Comparison of ENCODE assay signal across 18 cellular contexts in genomic region chr17:81915331-81915730, GRCh38. TPM values are rescaled to one million over a fixed set of nuclear protein-coding genes. Genes with fewer than 3 reads are reported as not detected.
A peak's percentile ranks its signal among the peaks of the same experiment; 100 is the strongest.
DNase-seq lines count a peak whose midpoint lies in the region; ATAC-seq, FAIRE-seq and TF ChIP-seq lines count a peak whose summit lies in the region.
"Had no signal": no experiment of that assay in that cellular context is flagged by ENCODE, and none has a peak within 500 bp of the region (broad histone marks: within the 10 kb centered on the region; RNA-seq: fewer than 3 reads in every experiment).

No MANE protein-coding gene starts in this region.

- H3F3A ChIP-seq in GM23338 (replicated peaks; ENCODE audit: low read depth), result peaks cover 46% of the 10 kb centered on the region

- no peak for TF ChIP-seq EP300 in K562 (IDR thresholded peaks at IDR 0.05; ENCODE audit: low read length)

- no peak overlapping the region for H3K4me2 ChIP-seq in BLaER1
- H3K4me2 ChIP-seq in GM23338, result no peak overlapping the region
- no peak overlapping the region for H3K4me2 ChIP-seq in K562 (ENCODE audit: insufficient read depth, low read length)

- H3K9me2 ChIP-seq in GM23338 (ENCODE audit: insufficient read depth), result no peaks in the 10 kb centered on the region

- DNase-seq in GM23338 (ENCODE audit: low spot score), result no peak
- no peak for DNase-seq in K562 (ENCODE audit: extremely low read depth in 1 of 4, low spot score in 3 of 4)
- no peak for DNase-seq in left lobe of liver (ENCODE audit: low spot score)
- no peak for DNase-seq in stimulated activated naive CD4-positive, alpha-beta T cell treated with Interleukin-2 at 50 U/mL for 16 hours (lab: John Stamatoyannopoulos, UW)
- no peak for DNase-seq in activated naive CD4-positive, alpha-beta T cell (lab: John Stamatoyannopoulos, UW)
- DNase-seq: ACHN; AML-193; CD4-positive, alpha-beta memory T cell; DMS79 treated with DMSO at 0.1 percent for 48 hours; HCEC 1CT; NCI-H187; NCI-H526 treated with DMSO at 0.1 percent for 48 hours; SHP77 had no signal

- no peaks in the 10 kb centered on the region for H3K9me3 ChIP-seq in BLaER1
- H3K9me3 ChIP-seq in K562 (replicated peaks; ENCODE audit: control insufficient read depth, insufficient read depth, low read depth, low read length), result no peaks in the 10 kb centered on the region

- H3K79me2 ChIP-seq in GM23338 (replicated peaks; ENCODE audit: insufficient read depth) (peaks cover 26% of the 10 kb centered on the region), K562 (ENCODE audit: control insufficient read depth, insufficient read depth, low read length) (peaks cover 55% of the 10 kb centered on the region)

- H3K36me3 Mint-ChIP-seq in GM23338 (ENCODE audit: low read depth), result peaks cover 53% of the 10 kb centered on the region

- H3K27ac ChIP-seq in BLaER1, result 0 out of 2 replicates have a peak overlapping the region, but pooled peaks have one; percentile 4
- no peak overlapping the region for H3K27ac ChIP-seq in GM23338 (ENCODE audit: low read depth)
- H3K27ac ChIP-seq in K562 (ENCODE audit: extremely low read depth, low read depth, low read length), result no peak overlapping the region

- intact Hi-C loops in K562 (cut with micrococcal nuclease), result no loop called here

- peaks cover 49% of the 10 kb centered on the region for H3K4me1 ChIP-seq in BLaER1
- peaks cover 12% of the 10 kb centered on the region for H3K4me1 ChIP-seq in GM23338 (ENCODE audit: insufficient read depth)
- H3K4me1 ChIP-seq in K562 (replicated peaks in 1 of 2; ENCODE audit: control insufficient read depth in 2 of 2, insufficient read depth in 2 of 2, low read length in 2 of 2), result peaks cover 35 to 87% of the 10 kb centered on the region in 2 experiments

- WGBS in K562 (ENCODE audit: insufficient coverage, low coverage, missing lambda C conversion rate), result 90% methylated on average over 10 of the region's 12 CpGs

- no peak for ATAC-seq in GM23338
- ATAC-seq in K562, result no peak
- ATAC-seq in left lobe of liver, result no peak
- ATAC-seq: SK-N-SH treated with all-trans-retinoic acid at 6 μM for 48 hours had no signal

- H3K9me3 Mint-ChIP-seq in GM23338, result no peaks in the 10 kb centered on the region; the same call in 2 of the 3 replicates
- H3K9me3 Mint-ChIP-seq: CD4-positive, alpha-beta memory T cell had no signal

- H3K9me1 ChIP-seq in K562 (ENCODE audit: control insufficient read depth, insufficient read depth, low read length), result peaks cover 2% of the 10 kb centered on the region

- no peaks in the 10 kb centered on the region for H3K27me3 ChIP-seq in BLaER1
- H3K27me3 ChIP-seq in GM23338 (ENCODE audit: insufficient read depth), result no peaks in the 10 kb centered on the region
- no peaks in the 10 kb centered on the region for H3K27me3 ChIP-seq in K562 (ENCODE audit: control insufficient read depth in 2 of 2, insufficient read depth in 2 of 2, low read length in 2 of 2)

- H3K36me3 ChIP-seq in BLaER1 (peaks cover 48% of the 10 kb centered on the region), GM23338 (ENCODE audit: insufficient read depth) (no peaks in the 10 kb centered on the region), K562 (ENCODE audit: control insufficient read depth, insufficient read depth, low read length) (peaks cover 70% of the 10 kb centered on the region; the same call in 2 of the 3 replicates)

- peak overlapping the region; percentile 58; the same call in 1 of the 2 replicates for H3K27ac Mint-ChIP-seq in GM23338

- no peak for FAIRE-seq in K562 (lab: Jason Lieb, UNC)
- FAIRE-seq: G401.6, HTR-8/SVneo, RCC 7860 had no signal

- H3K9ac ChIP-seq in BLaER1 (no peak overlapping the region), K562 (ENCODE audit: insufficient read depth in 1 of 2, low read depth in 2 of 2, low read length in 2 of 2) (no peak overlapping the region; a peak in 1 of 4 replicates)

- no TSS peak for BruUV-seq in K562 (replicated peaks; lab: Mats Ljungman, UMichigan)

- POLR2A ChIA-PET in K562 (lab: Yijun Ruan, JAX), result interaction anchor here (3.4 kb wide), 1 partner anchor 10 kb away, joined by 32 read pairs; the partner anchor contains the start of gene MAFG

- H3K27me3 Mint-ChIP-seq in GM23338 (ENCODE audit: insufficient read depth, low read depth, poor library complexity), result peaks cover 30% of the 10 kb centered on the region
- H3K27me3 Mint-ChIP-seq: CD4-positive, alpha-beta memory T cell had no signal

- peaks cover 71% of the 10 kb centered on the region for H4K20me1 ChIP-seq in BLaER1
- H4K20me1 ChIP-seq in GM23338 (replicated peaks; ENCODE audit: insufficient read depth), result peaks cover 2% of the 10 kb centered on the region; the same call in 1 of the 2 replicates
- peaks cover 25% of the 10 kb centered on the region for H4K20me1 ChIP-seq in K562 (replicated peaks; ENCODE audit: control insufficient read depth, insufficient read depth, low read length)

- H2AFZ ChIP-seq in GM23338 (no peak overlapping the region), K562 (ENCODE audit: low read depth, low read length) (no peak overlapping the region)

- no peak for TF ChIP-seq POLR2A in K562 (conservative IDR thresholded peaks at IDR 0.05)

- H3K4me3 Mint-ChIP-seq in GM23338, result no peak overlapping the region

- TF ChIP-seq CTCF in GM23338 (conservative IDR thresholded peaks at IDR 0.05; ENCODE audit: low read depth in 2 of 2), result no peak
- no peak for TF ChIP-seq CTCF in K562 (IDR thresholded peaks at IDR 0.05 in 2 of 3, conservative IDR thresholded peaks at IDR 0.05 in 1 of 3; ENCODE audit: insufficient read depth in 2 of 3, low read depth in 1 of 3, low read length in 3 of 3)

- H3K4me3 ChIP-seq in BLaER1 (no peak overlapping the region), GM23338 (no peak overlapping the region), K562 (no peak overlapping the region)

- peaks cover 18% of the 10 kb centered on the region for H3K4me1 Mint-ChIP-seq in GM23338

- in situ Hi-C loops in K562 (cut with MboI), result no loop called here

- CTCF ChIA-PET in K562 (lab: Yijun Ruan, JAX; ENCODE audit: low intra/inter-chr PET ratio), result no interaction called here

- TF ChIP-seq RAD21 in K562 (CRISPR knock-in tag; conservative IDR thresholded peaks at IDR 0.05 in 1 of 2, IDR thresholded peaks at IDR 0.05 in 1 of 2), result no peak

RNA-seq across cellular contexts. Expression of gene SIRT7, which starts 2.6 kb away (rescaled TPM):
- total RNA-seq in GM23338 (2014; rRNA removed; shearing (Covaris generic)), result 20.8 and 29.7 TPM in 2 replicates
- polyA plus RNA-seq in GM23338 (2016; fragmentation: Nextera tagmentation; extraction: Ambion mirVana) (16.3 and 17.1 TPM in 2 replicates), K562 (2011; rRNA removed) (9.3 and 11.7 TPM in 2 replicates), K562 (2014; fragmentation: Illumina TruSeq; extraction: Trizol) (20.3 and 25.7 TPM in 2 replicates), K562 (2014; fragmentation: Nextera tagmentation; extraction: Ambion mirVana) (1 to 10 TPM; 1.6 to 2.0 TPM), K562 (2014; rRNA removed) (43.9 and 54.8 TPM in 2 replicates)
- total RNA-seq in K562 (2011; cell fraction: chromatin; rRNA removed; ENCODE audit: low replicate concordance), result 90.9 and 205 TPM in 2 replicates
- total RNA-seq in K562 (2011; cell fraction: nucleolus; rRNA removed), result 97.4 and 110 TPM in 2 replicates
- total RNA-seq in K562 (2011; cell fraction: nucleoplasm; rRNA removed), result 93.3 and 125 TPM in 2 replicates
- total RNA-seq in K562 (2014; rRNA removed) (42.2 and 49.3 TPM in 2 replicates), K562 (2014; rRNA removed; fragmentation: Illumina TruSeq; extraction: Trizol) (9.0 and 9.8 TPM in 2 replicates), K562 (2015; rRNA removed; fragmentation: Illumina TruSeq; extraction: Trizol) (23.6 and 24.6 TPM in 2 replicates), K562 (2021) (35.7 and 44.1 TPM in 2 replicates), left lobe of liver (18.0 TPM)
- 11.2 and 16.2 TPM in 2 replicates for polyA plus RNA-seq in K562 (2011; cell fraction: cytosol; rRNA removed)
- 56.9 and 86.9 TPM in 2 replicates for polyA plus RNA-seq in K562 (2011; cell fraction: nucleus; rRNA removed)
- 36.1 and 36.9 TPM in 2 replicates for polyA plus RNA-seq in K562 (2012)
- 18.7 and 21.5 TPM in 2 replicates for polyA minus RNA-seq in K562 (2011; rRNA and poly(A)+ RNA removed)
- polyA minus RNA-seq in K562 (2011; cell fraction: cytosol; rRNA and poly(A)+ RNA removed), result 22.3 and 25.1 TPM in 2 replicates
- 27.7 and 31.4 TPM in 2 replicates for polyA minus RNA-seq in K562 (2011; cell fraction: nucleus; rRNA and poly(A)+ RNA removed)

RNA-seq across cellular contexts. Expression of gene PCYT2, which starts 4.1 kb away (rescaled TPM):
- 65.2 and 82.9 TPM in 2 replicates for total RNA-seq in GM23338 (2014; rRNA removed; shearing (Covaris generic))
- polyA plus RNA-seq in GM23338 (2016; fragmentation: Nextera tagmentation; extraction: Ambion mirVana), result 50.9 and 51.6 TPM in 2 replicates
- total RNA-seq in K562 (2011; cell fraction: chromatin; rRNA removed; ENCODE audit: low replicate concordance), result 142 and 422 TPM in 2 replicates
- total RNA-seq in K562 (2011; cell fraction: nucleolus; rRNA removed), result 366 and 427 TPM in 2 replicates
- 182 and 225 TPM in 2 replicates for total RNA-seq in K562 (2011; cell fraction: nucleoplasm; rRNA removed)
- total RNA-seq in K562 (2014; rRNA removed), result 123 and 139 TPM in 2 replicates
- 42.7 and 57.5 TPM in 2 replicates for total RNA-seq in K562 (2014; rRNA removed; fragmentation: Illumina TruSeq; extraction: Trizol)
- 81.7 and 82.5 TPM in 2 replicates for total RNA-seq in K562 (2015; rRNA removed; fragmentation: Illumina TruSeq; extraction: Trizol)
- 125 and 134 TPM in 2 replicates for total RNA-seq in K562 (2021)
- 71.5 and 97.8 TPM in 2 replicates for polyA plus RNA-seq in K562 (2011; rRNA removed)
- polyA plus RNA-seq in K562 (2011; cell fraction: cytosol; rRNA removed), result 77.5 and 97.1 TPM in 2 replicates
- polyA plus RNA-seq in K562 (2011; cell fraction: nucleus; rRNA removed), result 473 and 533 TPM in 2 replicates
- 94.8 and 147 TPM in 2 replicates for polyA plus RNA-seq in K562 (2012)
- 83.7 and 95.3 TPM in 2 replicates for polyA plus RNA-seq in K562 (2014; fragmentation: Illumina TruSeq; extraction: Trizol)
- polyA plus RNA-seq in K562 (2014; fragmentation: Nextera tagmentation; extraction: Ambion mirVana), result 1 to 10 TPM in 1 of 2 experiments, under 1 TPM in 1; 0.92 to 1.6 TPM
- polyA plus RNA-seq in K562 (2014; rRNA removed), result 131 and 133 TPM in 2 replicates
- 48.7 and 49.2 TPM in 2 replicates for polyA minus RNA-seq in K562 (2011; rRNA and poly(A)+ RNA removed)
- 35.6 and 49.0 TPM in 2 replicates for polyA minus RNA-seq in K562 (2011; cell fraction: cytosol; rRNA and poly(A)+ RNA removed)
- 127 and 186 TPM in 2 replicates for polyA minus RNA-seq in K562 (2011; cell fraction: nucleus; rRNA and poly(A)+ RNA removed)
- total RNA-seq in left lobe of liver, result 113 TPM

RNA-seq across cellular contexts. Expression of gene MAFG, which starts 12.2 kb away (rescaled TPM):
- 32.0 and 33.4 TPM in 2 replicates for total RNA-seq in GM23338 (2014; rRNA removed; shearing (Covaris generic))
- polyA plus RNA-seq in GM23338 (2016; fragmentation: Nextera tagmentation; extraction: Ambion mirVana) (17.2 and 21.7 TPM in 2 replicates), K562 (2011; rRNA removed) (22.4 and 31.8 TPM in 2 replicates), K562 (2014; fragmentation: Illumina TruSeq; extraction: Trizol) (31.2 and 36.3 TPM in 2 replicates), K562 (2014; fragmentation: Nextera tagmentation; extraction: Ambion mirVana) (1 to 10 TPM; 1.1 to 2.8 TPM), K562 (2014; rRNA removed) (44.8 and 46.7 TPM in 2 replicates)
- 86.9 and 142 TPM in 2 replicates for total RNA-seq in K562 (2011; cell fraction: chromatin; rRNA removed; ENCODE audit: low replicate concordance)
- total RNA-seq in K562 (2011; cell fraction: nucleolus; rRNA removed), result 78.0 and 85.0 TPM in 2 replicates
- total RNA-seq in K562 (2011; cell fraction: nucleoplasm; rRNA removed), result 64.7 and 70.4 TPM in 2 replicates
- total RNA-seq in K562 (2014; rRNA removed) (27.3 and 30.1 TPM in 2 replicates), K562 (2014; rRNA removed; fragmentation: Illumina TruSeq; extraction: Trizol) (16.3 and 16.9 TPM in 2 replicates), K562 (2015; rRNA removed; fragmentation: Illumina TruSeq; extraction: Trizol) (23.6 and 24.9 TPM in 2 replicates), K562 (2021) (46.7 and 58.1 TPM in 2 replicates), left lobe of liver (12.6 TPM)
- 35.6 and 35.9 TPM in 2 replicates for polyA plus RNA-seq in K562 (2011; cell fraction: cytosol; rRNA removed)
- 200 and 206 TPM in 2 replicates for polyA plus RNA-seq in K562 (2011; cell fraction: nucleus; rRNA removed)
- 32.4 and 47.9 TPM in 2 replicates for polyA plus RNA-seq in K562 (2012)
- 10.6 and 14.3 TPM in 2 replicates for polyA minus RNA-seq in K562 (2011; rRNA and poly(A)+ RNA removed)
- 12.7 and 17.1 TPM in 2 replicates for polyA minus RNA-seq in K562 (2011; cell fraction: cytosol; rRNA and poly(A)+ RNA removed)
- polyA minus RNA-seq in K562 (2011; cell fraction: nucleus; rRNA and poly(A)+ RNA removed), result 15.9 and 20.3 TPM in 2 replicates

RNA-seq across cellular contexts. Expression of gene NPB, which starts 13.3 kb away (rescaled TPM):
- total RNA-seq in GM23338 (2014; rRNA removed; shearing (Covaris generic)), result 0.93 and 3.8 TPM in 2 replicates
- polyA plus RNA-seq in GM23338 (2016; fragmentation: Nextera tagmentation; extraction: Ambion mirVana) (2.7 and 3.6 TPM in 2 replicates), K562 (2011; rRNA removed) (0.03 and 0.07 TPM in 2 replicates), K562 (2014; fragmentation: Illumina TruSeq; extraction: Trizol) (0.07 TPM in 1 of 2 replicates, not detected in the other), K562 (2014; fragmentation: Nextera tagmentation; extraction: Ambion mirVana) (under 1 TPM; 0.43 to 0.61 TPM), K562 (2014; rRNA removed) (0.07 TPM in 1 of 2 replicates, not detected in the other)
- 0.86 and 1.5 TPM in 2 replicates for total RNA-seq in K562 (2011; cell fraction: chromatin; rRNA removed; ENCODE audit: low replicate concordance)
- 1.3 TPM in 2 replicates for total RNA-seq in K562 (2011; cell fraction: nucleolus; rRNA removed)
- 1.2 and 1.4 TPM in 2 replicates for total RNA-seq in K562 (2011; cell fraction: nucleoplasm; rRNA removed)
- total RNA-seq in K562 (2014; rRNA removed) (0.14 and 0.57 TPM in 2 replicates), K562 (2014; rRNA removed; fragmentation: Illumina TruSeq; extraction: Trizol) (0.07 TPM in 1 of 2 replicates, not detected in the other), K562 (2015; rRNA removed; fragmentation: Illumina TruSeq; extraction: Trizol) (0.07 and 0.30 TPM in 2 replicates), K562 (2021) (0.53 and 0.65 TPM in 2 replicates), left lobe of liver (0.13 TPM)
- 0.06 and 0.88 TPM in 2 replicates for polyA plus RNA-seq in K562 (2011; cell fraction: cytosol; rRNA removed)
- 0.26 TPM in 1 of 2 replicates, not detected in the other for polyA plus RNA-seq in K562 (2011; cell fraction: nucleus; rRNA removed)
- 0.52 TPM in 1 of 2 replicates, not detected in the other for polyA plus RNA-seq in K562 (2012)
- polyA minus RNA-seq in K562 (2011; rRNA and poly(A)+ RNA removed), result 0.21 TPM in 2 replicates
- polyA minus RNA-seq in K562 (2011; cell fraction: cytosol; rRNA and poly(A)+ RNA removed), result not detected in 2 replicates
- 0.40 and 0.78 TPM in 2 replicates for polyA minus RNA-seq in K562 (2011; cell fraction: nucleus; rRNA and poly(A)+ RNA removed)
- polyA plus RNA-seq: CD4-positive, alpha-beta memory T cell had no signal

RNA-seq across cellular contexts. Expression of gene PYCR1, which starts 21.8 kb away (rescaled TPM):
- 237 and 240 TPM in 2 replicates for total RNA-seq in GM23338 (2014; rRNA removed; shearing (Covaris generic))
- polyA plus RNA-seq in GM23338 (2016; fragmentation: Nextera tagmentation; extraction: Ambion mirVana) (87.3 and 98.9 TPM in 2 replicates), K562 (2011; rRNA removed) (188 and 273 TPM in 2 replicates), K562 (2014; fragmentation: Illumina TruSeq; extraction: Trizol) (183 and 278 TPM in 2 replicates), K562 (2014; fragmentation: Nextera tagmentation; extraction: Ambion mirVana) (10 to 100 TPM; 11.7 to 18.6 TPM), K562 (2014; rRNA removed) (270 and 349 TPM in 2 replicates)
- total RNA-seq in K562 (2011; cell fraction: chromatin; rRNA removed; ENCODE audit: low replicate concordance), result 35.2 and 129 TPM in 2 replicates
- total RNA-seq in K562 (2011; cell fraction: nucleolus; rRNA removed), result 138 and 157 TPM in 2 replicates
- total RNA-seq in K562 (2011; cell fraction: nucleoplasm; rRNA removed), result 86.4 and 88.3 TPM in 2 replicates
- total RNA-seq in K562 (2014; rRNA removed) (215 and 290 TPM in 2 replicates), K562 (2014; rRNA removed; fragmentation: Illumina TruSeq; extraction: Trizol) (72.4 and 95.4 TPM in 2 replicates), K562 (2015; rRNA removed; fragmentation: Illumina TruSeq; extraction: Trizol) (120 and 126 TPM in 2 replicates), K562 (2021) (302 and 328 TPM in 2 replicates), left lobe of liver (5.2 TPM)
- polyA plus RNA-seq in K562 (2011; cell fraction: cytosol; rRNA removed), result 301 and 524 TPM in 2 replicates
- 256 and 278 TPM in 2 replicates for polyA plus RNA-seq in K562 (2011; cell fraction: nucleus; rRNA removed)
- 283 and 370 TPM in 2 replicates for polyA plus RNA-seq in K562 (2012)
- polyA minus RNA-seq in K562 (2011; rRNA and poly(A)+ RNA removed), result 107 and 155 TPM in 2 replicates
- 127 and 130 TPM in 2 replicates for polyA minus RNA-seq in K562 (2011; cell fraction: cytosol; rRNA and poly(A)+ RNA removed)
- 35.5 and 52.4 TPM in 2 replicates for polyA minus RNA-seq in K562 (2011; cell fraction: nucleus; rRNA and poly(A)+ RNA removed)
